8 cellular contexts compared by ENCODE assay signal in genomic region chr7:102286237-102287081, GRCh38. TPM values are rescaled to one million over a fixed set of nuclear protein-coding genes. Genes with fewer than 3 reads are reported as not detected.
DNase-seq lines count a peak whose midpoint lies in the region; ATAC-seq and TF ChIP-seq lines count a peak whose summit lies in the region.

Gene SH2B2, plus strand, starts transcription at chr7:102286868. Its CDS starts 13,683 bp downstream, at chr7:102300551.

- in situ Hi-C loops in Panc1 (cut with HindIII; ENCODE audit: low pct_unique_long_range_greater_than_20kb, low sequenced_read_pairs) = loop anchor here (10.0 kb wide), 1 partner anchor 128 kb away; no protein-coding TSS in a partner anchor

- H3K4me3 Mint-ChIP-seq in activated naive CD8-positive, alpha-beta T cell treated with anti-CD3 and anti-CD28 coated beads, Interleukin-2, amount 50 U/mL, for 24 hours = peak within 1 kb of the TSS; percentile 40

- H3K27ac ChIP-seq in Panc1 (ENCODE audit: low read length) = peak within 1 kb of the TSS; percentile 61; the same call in 1 of the 2 replicates
- H3K27ac ChIP-seq in osteoblast (ENCODE audit: low read depth, low read length) = no peak within 1 kb of the TSS

- CTCF ChIA-PET in Panc1 (lab: Charles Lee) = no interaction called here

- no peaks in the 10 kb centered on the region for H3K36me3 Mint-ChIP-seq in activated naive CD8-positive, alpha-beta T cell treated with anti-CD3 and anti-CD28 coated beads, Interleukin-2, amount 50 U/mL, for 24 hours (ENCODE audit: low read depth)

- H3K4me3 ChIP-seq in Panc1 (ENCODE audit: low read depth in 2 of 2, low read length in 2 of 2) = peak within 1 kb of the TSS; percentile 64 to 74
- peak within 1 kb of the TSS; percentile 79 for H3K4me3 ChIP-seq in osteoblast (ENCODE audit: insufficient read depth, low read length)

- ATAC-seq in HG03439 (IDR thresholded peaks at IDR 0.05; ENCODE audit: unreplicated experiment) (peak; percentile 29), Panc1 (peak; percentile 68)
- ATAC-seq in activated naive CD8-positive, alpha-beta T cell treated with anti-CD3 and anti-CD28 coated beads, Interleukin-2, amount 50 U/mL, for 24 hours = peak; percentile 33

- peak within 1 kb of the TSS; percentile 84 for H2AFZ ChIP-seq in osteoblast (ENCODE audit: low read length)

- no peaks in the 10 kb centered on the region for H3K79me2 ChIP-seq in osteoblast (ENCODE audit: insufficient read depth, low read length)

- H3K4me2 ChIP-seq in osteoblast (ENCODE audit: insufficient read depth, low read length) = peak within 1 kb of the TSS; percentile 94

- H3K9me3 Mint-ChIP-seq in activated naive CD8-positive, alpha-beta T cell treated with anti-CD3 and anti-CD28 coated beads, Interleukin-2, amount 50 U/mL, for 24 hours = no peaks in the 10 kb centered on the region

- peaks cover 35% of the 10 kb centered on the region for H3K4me1 Mint-ChIP-seq in activated naive CD8-positive, alpha-beta T cell treated with anti-CD3 and anti-CD28 coated beads, Interleukin-2, amount 50 U/mL, for 24 hours

- H3K9me3 ChIP-seq in Panc1 (ENCODE audit: control insufficient read depth, insufficient read depth, low read depth, low read length) (no peaks in the 10 kb centered on the region), osteoblast (ENCODE audit: low read depth, low read length) (no peaks in the 10 kb centered on the region)

- no peak within 1 kb of the TSS for H3K27ac Mint-ChIP-seq in activated naive CD8-positive, alpha-beta T cell treated with anti-CD3 and anti-CD28 coated beads, Interleukin-2, amount 50 U/mL, for 24 hours

- TF ChIP-seq CTCF in Panc1 (IDR thresholded peaks at IDR 0.05) (no peak), osteoblast (IDR thresholded peaks at IDR 0.05; ENCODE audit: extremely low read depth, low read depth, low read length) (no peak)

- peaks cover 12% of the 10 kb centered on the region for H4K20me1 ChIP-seq in osteoblast (ENCODE audit: insufficient read depth, low read length)

- no peaks in the 10 kb centered on the region for H3K27me3 ChIP-seq in Panc1 (ENCODE audit: control insufficient read depth, insufficient read depth, low read length)
- H3K27me3 ChIP-seq in osteoblast (ENCODE audit: insufficient read depth, low read length) = peaks cover 2% of the 10 kb centered on the region

- intact Hi-C loops in Panc1 (cut with micrococcal nuclease; ENCODE audit: unreplicated experiment) = no loop called here
- intact Hi-C loops in cardiac septum (cut with DNase I) = no loop called here

- BruUV-seq in Panc1 (replicated peaks; lab: Mats Ljungman, UMichigan) = no TSS peak

- H3K36me3 ChIP-seq in Panc1 (ENCODE audit: control insufficient read depth, insufficient read depth, low read length) (no peaks in the 10 kb centered on the region), osteoblast (ENCODE audit: insufficient read depth, low read length) (no peaks in the 10 kb centered on the region)

- DNase-seq in NCI-H1436 (lab: John Stamatoyannopoulos, UW) (peak; percentile 64), NCI-H1436 treated with DMSO at 0.1 percent for 48 hours (lab: John Stamatoyannopoulos, UW) (no peak), Panc1 (ENCODE audit: low read depth, low spot score) (no peak), cardiac septum (ENCODE audit: low spot score) (peak; percentile 92), osteoblast (ENCODE audit: insufficient read length, low spot score, missing footprints) (peak; percentile 96), NCI-H128 (lab: John Stamatoyannopoulos, UW; ENCODE audit: unreplicated experiment) (no peak)
- peak; percentile 48 for DNase-seq in activated naive CD8-positive, alpha-beta T cell treated with anti-CD3 and anti-CD28 coated beads, Interleukin-2, amount 50 U/mL, for 24 hours

- peaks cover 5% of the 10 kb centered on the region for H3K27me3 Mint-ChIP-seq in activated naive CD8-positive, alpha-beta T cell treated with anti-CD3 and anti-CD28 coated beads, Interleukin-2, amount 50 U/mL, for 24 hours

- H3K4me1 ChIP-seq in Panc1 (ENCODE audit: control insufficient read depth, insufficient read depth, low read length) (no peaks in the 10 kb centered on the region), osteoblast (ENCODE audit: insufficient read depth, low read length) (peaks cover 14% of the 10 kb centered on the region)

- POLR2A ChIA-PET in Panc1 (lab: Charles Lee) = no interaction called here

RNA-seq across cellular contexts. Expression of gene SH2B2, which starts in this region (rescaled TPM):
- total RNA-seq in Panc1 (2021; ENCODE audit: unreplicated experiment) = 2.8 TPM
- 7.4 TPM for polyA plus RNA-seq in Panc1 (2012; ENCODE audit: insufficient read length)
- 3.1 TPM for total RNA-seq in cardiac septum
- total RNA-seq in osteoblast = 2.1 and 2.2 TPM in 2 replicates

Comparison
In these comparisons a context has a peak if more than half of its experiments do, and no peak if none do; other contexts are left out.
1. DNase-seq: peak in NCI-H1436 (single experiment), activated naive CD8-positive, alpha-beta T cell treated with anti-CD3 and anti-CD28 coated beads, Interleukin-2, amount 50 U/mL, for 24 hours (single experiment), cardiac septum (single experiment) and osteoblast (single experiment); none in NCI-H1436 treated with DMSO at 0.1 percent for 48 hours (single experiment), Panc1 (single experiment) and NCI-H128 (single experiment).
2. Peak in every context shown above with its lines, with median percentiles within 50 percentile points of each other: ATAC-seq.